8 cellular contexts compared by ENCODE assay signal in the genomic region with DNA sequence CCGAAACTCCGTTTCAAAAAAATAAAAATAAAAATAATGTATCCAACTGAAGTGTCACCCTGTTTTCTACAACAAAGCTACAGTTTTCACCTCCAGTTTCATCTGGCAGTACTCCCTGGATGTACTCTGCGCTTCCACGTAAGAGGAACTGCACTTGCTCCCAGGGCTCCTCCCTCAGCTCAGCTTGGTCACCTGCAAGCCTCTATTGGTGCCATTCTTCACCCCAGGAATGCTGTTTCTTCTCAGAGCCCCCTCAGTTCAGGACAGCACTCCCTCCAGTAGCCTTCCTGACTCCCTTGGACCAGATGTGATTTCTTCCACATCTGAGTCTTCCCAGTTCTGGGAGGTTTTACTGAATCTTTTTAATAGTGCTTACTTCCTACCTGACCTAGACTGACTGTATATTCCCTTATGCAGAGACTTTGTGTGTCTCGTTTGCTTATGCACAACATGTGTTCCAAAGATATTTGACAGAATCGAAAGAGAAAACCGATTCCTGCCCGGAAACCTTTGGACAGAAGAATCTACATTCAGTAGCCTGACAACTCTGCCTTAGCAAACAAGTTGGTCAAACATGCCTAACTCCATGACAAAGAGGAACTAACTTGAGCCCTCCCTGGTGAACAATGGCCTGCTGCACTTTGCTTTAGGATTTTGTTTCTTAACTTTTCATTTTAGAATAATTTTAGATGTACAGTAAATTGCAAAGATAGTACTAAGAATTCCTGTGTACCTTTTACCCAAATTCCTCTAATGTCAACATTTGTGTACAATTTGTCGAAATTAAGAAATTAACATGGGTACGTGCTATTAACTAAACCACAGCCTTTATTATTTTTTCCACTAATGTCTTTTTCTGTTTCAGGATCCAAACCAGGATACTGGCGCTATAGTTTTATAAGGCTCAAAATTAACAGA. TPM values are rescaled to one million over a fixed set of nuclear protein-coding genes. Genes with fewer than 3 reads are reported as not detected.
DNase-seq lines count a peak whose midpoint lies in the region; ATAC-seq and TF ChIP-seq lines count a peak whose summit lies in the region.

No MANE protein-coding gene starts in this region.

- peaks cover 46% of the 10 kb centered on the region for H3F3A ChIP-seq in PC-9 (ENCODE audit: insufficient read depth, low read depth)

- ATAC-seq in GM21737 (IDR thresholded peaks at IDR 0.05; ENCODE audit: unreplicated experiment) = no peak
- no peak for ATAC-seq in HG03095 (IDR thresholded peaks at IDR 0.05; ENCODE audit: unreplicated experiment)

- intact Hi-C loops in PC-9 (cut with micrococcal nuclease; ENCODE audit: unreplicated experiment) = loop anchor here (2.0 to 10.0 kb wide), 5 partner anchors 36 to 287 kb away; partner anchors contain the start of genes AK6, CENPH, RAD17 and SLC30A5

- H2AFZ ChIP-seq in PC-9 (peak overlapping the region; percentile 86), osteoblast (ENCODE audit: low read length) (peak overlapping the region; percentile 97)

- no peaks in the 10 kb centered on the region for H3K36me3 ChIP-seq in PC-9 (ENCODE audit: low read depth)
- no peaks in the 10 kb centered on the region for H3K36me3 ChIP-seq in osteoblast (ENCODE audit: insufficient read depth, low read length)

- no peaks in the 10 kb centered on the region for H3K9me2 ChIP-seq in PC-9 (ENCODE audit: insufficient read depth)

- no TSS peak for BruUV-seq in PC-9 (replicated peaks; lab: Mats Ljungman, UMichigan)

- H3K27ac ChIP-seq in PC-9 = peak overlapping the region; percentile 32
- H3K27ac ChIP-seq in epithelial cell of prostate = peak overlapping the region; percentile 40
- no peak overlapping the region for H3K27ac ChIP-seq in osteoblast (ENCODE audit: low read depth, low read length)

- DNase-seq in NCI-H2196 (lab: John Stamatoyannopoulos, UW; ENCODE audit: unreplicated experiment) (peak; percentile 5), NCI-H2196 treated with DMSO at 0.1 percent for 48 hours (lab: John Stamatoyannopoulos, UW; ENCODE audit: unreplicated experiment) (no peak), PC-9 (peak; percentile 10 to 65), epithelial cell of prostate (ENCODE audit: low read depth, low spot score) (no peak), osteoblast (ENCODE audit: insufficient read length, low spot score, missing footprints) (no peak), NCI-H1092 (lab: John Stamatoyannopoulos, UW) (no peak)

- H4K20me1 ChIP-seq in PC-9 (ENCODE audit: insufficient read depth) (no peaks in the 10 kb centered on the region), osteoblast (ENCODE audit: insufficient read depth, low read length) (no peaks in the 10 kb centered on the region)

- peaks cover 10% of the 10 kb centered on the region; the same call in 1 of the 2 replicates for H3K79me2 ChIP-seq in PC-9 (ENCODE audit: low read depth)
- H3K79me2 ChIP-seq in osteoblast (ENCODE audit: insufficient read depth, low read length) = no peaks in the 10 kb centered on the region

- H3K27me3 ChIP-seq in PC-9 (ENCODE audit: insufficient read depth, low read depth) (no peaks in the 10 kb centered on the region), osteoblast (ENCODE audit: insufficient read depth, low read length) (no peaks in the 10 kb centered on the region)

- POLR2A ChIA-PET in PC-9 (lab: Charles Lee; ENCODE audit: unreplicated experiment) = interaction anchor here (0.9 kb wide), 1 partner anchor 238 kb away, joined by 19 read pairs; the partner anchor contains the start of gene SLC30A5

- H3K9me3 ChIP-seq in PC-9 (ENCODE audit: insufficient read depth, low read depth) = no peaks in the 10 kb centered on the region
- H3K9me3 ChIP-seq in osteoblast (ENCODE audit: low read depth, low read length) = no peaks in the 10 kb centered on the region

- H3K4me1 ChIP-seq in PC-9 (replicated peaks; ENCODE audit: insufficient read depth) = peaks cover 35% of the 10 kb centered on the region
- peaks cover 8% of the 10 kb centered on the region for H3K4me1 ChIP-seq in osteoblast (ENCODE audit: insufficient read depth, low read length)

- CTCF ChIA-PET in PC-9 (lab: Charles Lee) = interaction anchor here (0.6 to 0.7 kb wide), 2 partner anchors 28 to 29 kb away, joined by 3 to 14 read pairs; no protein-coding TSS in a partner anchor

- TF ChIP-seq CTCF in PC-9 (conservative IDR thresholded peaks at IDR 0.05) (no peak), osteoblast (IDR thresholded peaks at IDR 0.05; ENCODE audit: extremely low read depth, low read depth, low read length) (no peak)

- H3K4me2 ChIP-seq in PC-9 = peak overlapping the region; percentile 96
- peak overlapping the region; percentile 87 for H3K4me2 ChIP-seq in osteoblast (ENCODE audit: insufficient read depth, low read length)

- peak overlapping the region; percentile 66 for H3K4me3 ChIP-seq in PC-9
- peak overlapping the region; percentile 79 for H3K4me3 ChIP-seq in osteoblast (ENCODE audit: insufficient read depth, low read length)

RNA-seq across cellular contexts. Expression of gene CCDC125, which starts 0.8 kb away (rescaled TPM):
- total RNA-seq in PC-9 (2021) (9.1 and 16.6 TPM in 2 replicates), osteoblast (6.5 and 8.7 TPM in 2 replicates)

RNA-seq across cellular contexts. Expression of gene AK6, which starts 37.5 kb away (rescaled TPM):
- total RNA-seq in PC-9 (2021) = 21.6 and 23.0 TPM in 2 replicates
- total RNA-seq in osteoblast = 13.6 and 19.9 TPM in 2 replicates

RNA-seq across cellular contexts. Expression of gene TAF9, which starts 37.5 kb away (rescaled TPM):
- 44.4 and 50.8 TPM in 2 replicates for total RNA-seq in PC-9 (2021)
- total RNA-seq in osteoblast = 84.7 and 85.2 TPM in 2 replicates

RNA-seq across cellular contexts. Expression of gene RAD17, which starts 37.8 kb away (rescaled TPM):
- total RNA-seq in PC-9 (2021) = 21.1 and 22.4 TPM in 2 replicates
- 26.8 and 30.6 TPM in 2 replicates for total RNA-seq in osteoblast

Comparison
In these comparisons a context has a peak if more than half of its experiments do, and no peak if none do; other contexts are left out.
1. DNase-seq: peak in NCI-H2196 (single experiment) and PC-9 (2 of 2); none in NCI-H2196 treated with DMSO at 0.1 percent for 48 hours (single experiment), epithelial cell of prostate (single experiment), osteoblast (single experiment) and NCI-H1092 (single experiment).